In the genomic region with DNA sequence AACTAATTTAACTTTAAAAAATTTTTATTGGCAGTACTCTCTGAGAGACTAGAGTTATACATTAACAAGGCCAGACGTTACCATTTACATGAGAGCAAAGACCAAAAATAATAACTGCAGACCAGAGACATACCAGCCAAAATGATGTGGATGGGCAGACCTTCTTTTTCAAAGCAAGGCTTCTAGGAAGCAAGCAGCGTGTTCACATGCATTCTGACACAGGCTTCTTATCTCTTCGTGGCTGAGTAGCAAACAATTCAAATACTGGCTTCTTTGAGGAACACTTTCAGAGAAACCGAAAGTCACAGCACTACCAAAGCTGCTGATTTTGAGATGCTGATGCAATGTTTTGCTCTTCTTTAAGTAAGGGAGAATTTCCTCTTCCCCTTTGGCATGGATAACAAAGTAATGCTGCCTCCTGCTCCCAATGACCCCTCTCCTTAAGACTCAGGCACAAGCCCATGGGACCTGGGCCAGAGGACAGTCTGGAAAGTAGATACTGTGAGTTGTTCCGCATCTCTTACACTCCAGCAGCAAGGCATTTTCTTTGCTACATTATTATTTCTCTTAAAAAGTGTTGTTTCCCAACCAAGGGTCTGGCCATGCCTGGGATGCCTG, we compare ENCODE assay signal across 8 cellular contexts.
A peak's percentile ranks its signal among the peaks of the same experiment; 100 is the strongest.
DNase-seq lines count a peak whose midpoint lies in the region; ATAC-seq and TF ChIP-seq lines count a peak whose summit lies in the region.

No MANE protein-coding gene starts in this region.

- H3K4me1 Mint-ChIP-seq in mesothelial cell of epicardium, result peaks cover 30% of the 10 kb centered on the region

- H3K27ac Mint-ChIP-seq in mesothelial cell of epicardium, result peak overlapping the region; percentile 72

- no peak overlapping the region for H3K4me3 Mint-ChIP-seq in mesothelial cell of epicardium

- no peaks in the 10 kb centered on the region for H3K27me3 Mint-ChIP-seq in mesothelial cell of epicardium (ENCODE audit: low read depth)

- H3K36me3 Mint-ChIP-seq in mesothelial cell of epicardium, result no peaks in the 10 kb centered on the region

- H3K9me3 Mint-ChIP-seq in mesothelial cell of epicardium, result peaks cover 3% of the 10 kb centered on the region

- ATAC-seq in HG02938 (IDR thresholded peaks at IDR 0.05; ENCODE audit: unreplicated experiment) (peak; percentile 90), HG02798 (IDR thresholded peaks at IDR 0.05; ENCODE audit: poor library complexity, unreplicated experiment) (no peak)

- no peak for TF ChIP-seq CTCF in mesothelial cell of epicardium (IDR thresholded peaks at IDR 0.05; ENCODE audit: unreplicated experiment)

- DNase-seq in Daoy (ENCODE audit: low read depth), result peak; percentile 41
- peak; percentile 32 for DNase-seq in astrocyte of the hippocampus (ENCODE audit: low read depth, low spot score)
- DNase-seq in mesothelial cell of epicardium (ENCODE audit: low spot score in 2 of 2, unreplicated experiment in 2 of 2), result no peak
- no peak for DNase-seq in GOT3 (lab: John Stamatoyannopoulos, UW)
- no peak for DNase-seq in inferior parietal cortex (ENCODE audit: extremely low spot score)
- no peak for DNase-seq in NCI-H2081 (lab: John Stamatoyannopoulos, UW)

Comparison
In these comparisons a context has a peak if more than half of its experiments do, and no peak if none do; other contexts are left out.
1. DNase-seq: peak in Daoy (single experiment) and astrocyte of the hippocampus (single experiment); none in mesothelial cell of epicardium (0 of 2), GOT3 (single experiment), inferior parietal cortex (single experiment) and NCI-H2081 (0 of 2).